In the genomic region with DNA sequence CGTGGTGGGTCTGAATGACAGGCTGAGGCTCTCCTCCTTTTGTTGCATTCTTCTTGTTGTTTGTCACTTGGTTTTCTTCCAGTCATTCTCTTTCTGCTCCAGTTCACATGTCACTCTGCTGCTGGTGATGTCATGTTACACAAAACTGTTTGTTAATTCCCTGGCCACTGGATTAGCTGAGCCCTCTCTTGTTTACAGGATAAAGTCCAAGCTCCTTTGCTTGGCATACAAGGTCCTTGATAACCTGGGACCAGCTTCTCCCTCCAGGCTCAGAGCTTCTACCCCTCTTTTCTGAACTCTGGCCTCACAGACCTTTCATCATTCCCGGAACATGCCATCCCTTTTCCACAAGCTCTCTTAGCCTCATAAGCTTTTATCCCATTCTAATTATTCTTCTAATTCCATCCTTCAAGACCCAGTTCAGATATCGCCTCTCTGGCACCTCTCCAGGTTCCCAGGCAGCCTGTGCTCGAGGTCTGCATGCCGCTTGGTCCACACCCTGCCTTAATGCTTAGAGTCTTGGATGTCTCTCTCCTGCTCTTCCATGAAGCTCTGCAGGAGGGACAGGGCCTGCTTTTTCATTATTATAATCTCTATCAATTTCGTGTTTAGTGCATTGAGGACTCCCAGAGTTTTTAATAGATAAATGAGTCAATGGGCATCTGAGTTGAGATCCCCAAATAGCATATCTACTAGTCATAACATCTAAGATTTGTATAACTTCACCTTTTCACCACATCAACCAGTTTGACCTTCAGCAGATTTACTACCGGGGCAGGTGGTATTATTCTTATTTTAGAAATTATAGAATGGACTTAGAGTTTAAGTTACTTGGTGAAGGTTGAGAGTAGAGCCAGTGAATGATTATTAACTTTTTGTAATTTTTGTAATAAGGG, we compare ENCODE assay signal across 9 cellular contexts.
A peak's percentile ranks its signal among the peaks of the same experiment; 100 is the strongest.
DNase-seq lines count a peak whose midpoint lies in the region; ATAC-seq and TF ChIP-seq lines count a peak whose summit lies in the region.
"Had no signal": no experiment of that assay in that cellular context is flagged by ENCODE, and none has a peak within 500 bp of the region (broad histone marks: within the 10 kb centered on the region; RNA-seq: fewer than 3 reads in every experiment).

No MANE protein-coding gene starts in this region.

- no peak for TF ChIP-seq POLR2A in testis (IDR thresholded peaks at IDR 0.05)

- H3K27me3 ChIP-seq in testis = no peaks in the 10 kb centered on the region

- peaks cover 67% of the 10 kb centered on the region for H3K4me1 Mint-ChIP-seq in activated naive CD4-positive, alpha-beta T cell treated with anti-CD3 and anti-CD28 coated beads for 36 hours (ENCODE audit: low read depth)
- H3K4me1 Mint-ChIP-seq in activated naive CD4-positive, alpha-beta T cell treated with anti-CD3 and anti-CD28 coated beads, Interleukin-2, amount 10 ng/mL, durations not matched to agents 7 days and 5 days = peaks cover 20% of the 10 kb centered on the region
- peaks cover 60% of the 10 kb centered on the region for H3K4me1 Mint-ChIP-seq in activated naive CD8-positive, alpha-beta T cell (ENCODE audit: low read depth)

- H3K9me3 Mint-ChIP-seq in activated naive CD4-positive, alpha-beta T cell treated with anti-CD3 and anti-CD28 coated beads for 36 hours = peaks cover 10% of the 10 kb centered on the region
- H3K9me3 Mint-ChIP-seq in activated naive CD4-positive, alpha-beta T cell treated with anti-CD3 and anti-CD28 coated beads, Interleukin-2, amount 10 ng/mL, durations not matched to agents 7 days and 5 days = peaks cover 11% of the 10 kb centered on the region
- H3K9me3 Mint-ChIP-seq in activated naive CD8-positive, alpha-beta T cell (ENCODE audit: low read depth) = peaks cover 8% of the 10 kb centered on the region
- H3K9me3 Mint-ChIP-seq: dendritic cell treated with granulocyte-macrophage colony-stimulating factor and Interleukin-4, amounts not matched to agents 40 ng/mL and 50 ng/mL, for 4 days had no signal

- H3K9me3 ChIP-seq in testis = no peaks in the 10 kb centered on the region

- H3K36me3 ChIP-seq in testis (ENCODE audit: low read depth, missing control alignments) = no peaks in the 10 kb centered on the region

- intact Hi-C loops in activated naive CD4-positive, alpha-beta T cell treated with anti-CD3 and anti-CD28 coated beads for 36 hours (cut with micrococcal nuclease) = no loop called here
- intact Hi-C loops in testis (cut with DNase I; ENCODE audit: low total_unique reads) = no loop called here

- H3K4me3 ChIP-seq in testis = no peak overlapping the region

- H3K36me3 Mint-ChIP-seq in activated naive CD4-positive, alpha-beta T cell treated with anti-CD3 and anti-CD28 coated beads for 36 hours (ENCODE audit: low read depth) = peaks cover 45% of the 10 kb centered on the region
- H3K36me3 Mint-ChIP-seq in activated naive CD4-positive, alpha-beta T cell treated with anti-CD3 and anti-CD28 coated beads, Interleukin-2, amount 10 ng/mL, durations not matched to agents 7 days and 5 days = peaks cover 65% of the 10 kb centered on the region
- H3K36me3 Mint-ChIP-seq in activated naive CD8-positive, alpha-beta T cell = peaks cover 23% of the 10 kb centered on the region

- ATAC-seq in HG03442 (IDR thresholded peaks at IDR 0.05; ENCODE audit: unreplicated experiment) (no peak), HG03025 (IDR thresholded peaks at IDR 0.05; ENCODE audit: low FRiP score, unreplicated experiment) (no peak)

- CTCF ChIA-PET in activated naive CD4-positive, alpha-beta T cell treated with anti-CD3 and anti-CD28 coated beads for 36 hours (lab: Charles Lee) = interaction anchor here (0.7 to 1.6 kb wide), 2 partner anchors 9 to 78 kb away, joined by 3 read pairs; no protein-coding TSS in a partner anchor
- CTCF ChIA-PET in activated naive CD4-positive, alpha-beta T cell treated with anti-CD3 and anti-CD28 coated beads, Interleukin-2, amount 10 ng/mL, durations not matched to agents 7 days and 5 days (lab: Charles Lee) = interaction anchor here (1.2 to 1.3 kb wide), 2 partner anchors 9 to 22 kb away, joined by 5 to 6 read pairs; no protein-coding TSS in a partner anchor

- H3K27me3 Mint-ChIP-seq in activated naive CD4-positive, alpha-beta T cell treated with anti-CD3 and anti-CD28 coated beads for 36 hours (ENCODE audit: low read depth) = no peaks in the 10 kb centered on the region
- no peaks in the 10 kb centered on the region for H3K27me3 Mint-ChIP-seq in activated naive CD4-positive, alpha-beta T cell treated with anti-CD3 and anti-CD28 coated beads, Interleukin-2, amount 10 ng/mL, durations not matched to agents 7 days and 5 days
- H3K27me3 Mint-ChIP-seq in activated naive CD8-positive, alpha-beta T cell = no peaks in the 10 kb centered on the region

- H3K4me1 ChIP-seq in testis = no peaks in the 10 kb centered on the region

- H3K27ac ChIP-seq in testis = peak overlapping the region in 1 of 2 donors; percentile 15

- DNase-seq in activated naive CD4-positive, alpha-beta T cell treated with anti-CD3 and anti-CD28 coated beads for 36 hours = no peak
- DNase-seq in activated naive CD4-positive, alpha-beta T cell treated with anti-CD3 and anti-CD28 coated beads, Interleukin-2, amount 10 ng/mL, durations not matched to agents 7 days and 5 days = no peak
- DNase-seq in iris pigment epithelial cell (ENCODE audit: low read depth) = peak; percentile 43
- peak; percentile 28 for DNase-seq in testis
- no peak for DNase-seq in stimulated activated CD4-positive, alpha-beta T cell treated with anti-CD3 and anti-CD28 coated beads, Interleukin-1b, Interleukin-23, amount 100 ng/mL, for 48 hours

- H3K27ac Mint-ChIP-seq in activated naive CD4-positive, alpha-beta T cell treated with anti-CD3 and anti-CD28 coated beads for 36 hours = peak overlapping the region; percentile 52
- H3K27ac Mint-ChIP-seq in activated naive CD4-positive, alpha-beta T cell treated with anti-CD3 and anti-CD28 coated beads, Interleukin-2, amount 10 ng/mL, durations not matched to agents 7 days and 5 days = no peak overlapping the region
- H3K27ac Mint-ChIP-seq in activated naive CD8-positive, alpha-beta T cell = peak overlapping the region; percentile 82
- H3K27ac Mint-ChIP-seq: dendritic cell treated with granulocyte-macrophage colony-stimulating factor and Interleukin-4, amounts not matched to agents 40 ng/mL and 50 ng/mL, for 4 days had no signal

- no peak overlapping the region for H3K4me3 Mint-ChIP-seq in activated naive CD4-positive, alpha-beta T cell treated with anti-CD3 and anti-CD28 coated beads for 36 hours
- no peak overlapping the region for H3K4me3 Mint-ChIP-seq in activated naive CD4-positive, alpha-beta T cell treated with anti-CD3 and anti-CD28 coated beads, Interleukin-2, amount 10 ng/mL, durations not matched to agents 7 days and 5 days
- H3K4me3 Mint-ChIP-seq in activated naive CD8-positive, alpha-beta T cell = no peak overlapping the region
- H3K4me3 Mint-ChIP-seq: dendritic cell treated with granulocyte-macrophage colony-stimulating factor and Interleukin-4, amounts not matched to agents 40 ng/mL and 50 ng/mL, for 4 days had no signal

- WGBS in testis, 2 donors = 55 to 58% methylated on average over 7 of the region's 7 CpGs

- TF ChIP-seq CTCF in testis (IDR thresholded peaks at IDR 0.05) = no peak

Comparison
In these comparisons a context has a peak if more than half of its experiments do, and no peak if none do; other contexts are left out.
1. DNase-seq: peak in iris pigment epithelial cell (single experiment) and testis (single experiment); none in activated naive CD4-positive, alpha-beta T cell treated with anti-CD3 and anti-CD28 coated beads for 36 hours (single experiment), activated naive CD4-positive, alpha-beta T cell treated with anti-CD3 and anti-CD28 coated beads, Interleukin-2, amount 10 ng/mL, durations not matched to agents 7 days and 5 days (single experiment) and stimulated activated CD4-positive, alpha-beta T cell treated with anti-CD3 and anti-CD28 coated beads, Interleukin-1b, Interleukin-23, amount 100 ng/mL, for 48 hours (single experiment).